In genomic region chr4:150257338-150257737, GRCh38 we compare ENCODE assay signal across 12 cellular contexts.
"Had no signal": no experiment of that assay in that cellular context is flagged by ENCODE, and none has a peak within 500 bp of the region (broad histone marks: within the 10 kb centered on the region; RNA-seq: fewer than 3 reads in every experiment).

No MANE protein-coding gene starts in this region.

- ATAC-seq: activated T-cell treated with anti-CD3 and anti-CD28 coated beads, Interleukin-2, amount 50 U/mL, for 4 hours; lower lobe of right lung; naive thymus-derived CD4-positive, alpha-beta T cell; pancreas; stimulated activated memory B cell treated with anti-CD40 and anti-IgM and Interleukin-4, amounts not matched to agents 10 μg/mL and 1 μg/mL and 100 μg/mL, for 72 hours had no signal

- DNase-seq: activated CD4-positive, alpha-beta memory T cell treated with anti-CD3 and anti-CD28 coated beads, Interleukin-2, amount 10 ng/mL, durations not matched to agents 7 days and 5 days; activated CD4-positive, alpha-beta T cell treated with anti-CD3 and anti-CD28 coated beads for 4 hours; activated effector memory CD4-positive, alpha-beta T cell treated with Interleukin-2 at 50 U/mL for 16 hours; activated naive CD4-positive, alpha-beta T cell treated with anti-CD3 and anti-CD28 coated beads, Interleukin-2, amount 50 U/mL, for 16 hours; activated T-cell treated with anti-CD3 and anti-CD28 coated beads, Interleukin-2, amount 50 U/mL, for 4 hours; foreskin fibroblast; lower lobe of right lung; naive thymus-derived CD4-positive, alpha-beta T cell; pancreas; sigmoid colon; thyroid gland had no signal
